ENCODE assay signal across 1 cellular context in the genomic region with DNA sequence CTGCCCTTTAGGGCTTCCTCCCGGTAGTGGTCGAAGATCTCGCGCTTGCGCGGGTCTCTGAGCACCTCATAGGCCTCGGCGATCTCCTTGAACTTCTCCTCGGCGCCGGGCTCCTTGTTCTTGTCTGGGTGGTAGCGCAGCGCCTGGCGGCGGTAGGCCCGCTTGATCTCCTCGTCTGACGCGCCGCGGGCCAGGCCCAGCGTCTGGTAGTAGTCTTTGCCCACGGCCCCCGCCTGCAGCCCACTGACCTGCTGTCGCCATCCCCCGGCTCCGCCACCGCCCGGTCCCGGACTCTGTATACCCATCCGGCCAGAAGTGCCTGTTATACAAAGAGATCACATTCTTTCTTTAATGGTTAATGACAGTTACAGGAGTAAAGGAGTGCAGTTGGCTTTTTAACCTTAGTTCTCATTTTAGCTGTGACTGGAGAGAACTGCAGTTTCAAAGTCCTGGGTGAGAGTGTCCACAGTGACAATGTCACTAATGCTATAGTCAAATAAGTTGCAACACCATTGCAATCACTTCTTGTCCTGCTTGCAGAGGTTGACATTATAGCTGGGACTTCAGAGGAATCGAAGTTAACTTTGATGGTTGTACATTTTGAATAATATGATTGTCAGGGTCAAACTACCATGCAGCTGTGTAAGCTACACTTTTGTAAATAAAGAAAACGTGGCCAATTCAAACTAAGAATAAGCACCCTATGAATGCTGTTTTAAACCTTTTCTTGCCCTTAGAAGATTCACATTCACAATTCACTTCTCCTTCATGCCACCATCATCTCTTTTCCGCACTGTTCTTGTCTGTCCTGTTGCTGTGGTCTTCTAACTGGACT.
TF ChIP-seq lines count a peak whose summit lies in the region.

No MANE protein-coding gene starts in this region.

TF ChIP-seq in HepG2, 621 proteins besides CTCF, POLR2A, EP300 and RAD21 (continued from another document and continues in another):
- TF ChIP-seq, protein P1, sequence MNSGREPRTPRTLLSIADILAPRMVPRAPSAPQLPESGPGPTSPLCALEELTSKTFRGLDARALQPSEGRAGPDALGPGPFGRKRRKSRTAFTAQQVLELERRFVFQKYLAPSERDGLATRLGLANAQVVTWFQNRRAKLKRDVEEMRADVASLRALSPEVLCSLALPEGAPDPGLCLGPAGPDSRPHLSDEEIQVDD (CRISPR knock-in tag; IDR thresholded peaks at IDR 0.05; ENCODE audit: borderline replicate concordance): no peak
- TF ChIP-seq ZFX (CRISPR knock-in tag; IDR thresholded peaks at IDR 0.05; ENCODE audit: low read depth) (no peak; the same call in 1 of the 2 replicates), SALL1 (CRISPR knock-in tag; IDR thresholded peaks at IDR 0.05) (peak; percentile 86), ZNF160 (CRISPR knock-in tag; IDR thresholded peaks at IDR 0.05) (0 out of 2 replicates have a peak, but pooled peaks have one; percentile 27), ZNF317 (CRISPR knock-in tag; IDR thresholded peaks at IDR 0.05) (0 out of 2 replicates have a peak, but pooled peaks have one; percentile 80), EHMT2 (IDR thresholded peaks at IDR 0.05; ENCODE audit: borderline replicate concordance, low read depth, low read length) (peak; percentile 86; the same call in 1 of the 2 replicates), ZNF564 (CRISPR knock-in tag; IDR thresholded peaks at IDR 0.05) (no peak), HMGA1 (CRISPR knock-in tag; conservative IDR thresholded peaks at IDR 0.05) (no peak), AHR (CRISPR knock-in tag; IDR thresholded peaks at IDR 0.05) (no peak), ZNF230 (CRISPR knock-in tag; IDR thresholded peaks at IDR 0.05) (no peak), ONECUT2 (CRISPR knock-in tag; IDR thresholded peaks at IDR 0.05) (peak; percentile 44; the same call in 1 of the 2 replicates), ELF3 (CRISPR knock-in tag; IDR thresholded peaks at IDR 0.05) (peak; percentile 82), FOXA1 (IDR thresholded peaks at IDR 0.05) (peak; percentile 81), FOXA1 (CRISPR knock-in tag; IDR thresholded peaks at IDR 0.05) (peak; percentile 89), KDM5A (IDR thresholded peaks at IDR 0.05; ENCODE audit: borderline replicate concordance, low read length) (no peak), JUN (CRISPR knock-in tag; IDR thresholded peaks at IDR 0.05) (0 out of 2 replicates have a peak, but pooled peaks have one; percentile 25), CEBPG (CRISPR knock-in tag; IDR thresholded peaks at IDR 0.05) (peak; percentile 97), ZSCAN30 (CRISPR knock-in tag; IDR thresholded peaks at IDR 0.05) (0 out of 2 replicates have a peak, but pooled peaks have one; percentile 61), ZNF552 (CRISPR knock-in tag; IDR thresholded peaks at IDR 0.05; ENCODE audit: borderline replicate concordance) (no peak), ZNF629 (CRISPR knock-in tag; conservative IDR thresholded peaks at IDR 0.05) (no peak), ZNF777 (CRISPR knock-in tag; IDR thresholded peaks at IDR 0.05) (no peak), ZNF44 (CRISPR knock-in tag; IDR thresholded peaks at IDR 0.05) (no peak), NCOA1 (CRISPR knock-in tag; IDR thresholded peaks at IDR 0.05) (peak; percentile 88), ZNF607 (CRISPR knock-in tag; IDR thresholded peaks at IDR 0.05; ENCODE audit: borderline replicate concordance) (no peak), GPN1 (CRISPR knock-in tag; IDR thresholded peaks at IDR 0.05; ENCODE audit: borderline replicate concordance) (no peak), ZNF660 (CRISPR knock-in tag; IDR thresholded peaks at IDR 0.05; ENCODE audit: borderline replicate concordance, low read depth) (no peak), ZNF549 (CRISPR knock-in tag; IDR thresholded peaks at IDR 0.05) (no peak), ZFP37 (CRISPR knock-in tag; IDR thresholded peaks at IDR 0.05; ENCODE audit: borderline replicate concordance) (no peak), ZNF615 (CRISPR knock-in tag; IDR thresholded peaks at IDR 0.05; ENCODE audit: borderline replicate concordance) (no peak), NCOA2 (CRISPR knock-in tag; IDR thresholded peaks at IDR 0.05) (peak; percentile 90), ZNF75D (CRISPR knock-in tag; IDR thresholded peaks at IDR 0.05; ENCODE audit: borderline replicate concordance) (no peak), AGO1 (IDR thresholded peaks at IDR 0.05; ENCODE audit: low read depth, low read length, poor library complexity, severe bottlenecking) (no peak), ZFAT (CRISPR knock-in tag; conservative IDR thresholded peaks at IDR 0.05) (no peak), FOXK1 (CRISPR knock-in tag; IDR thresholded peaks at IDR 0.05; ENCODE audit: borderline replicate concordance, low read depth) (peak; percentile 76; the same call in 1 of the 2 replicates), NONO (IDR thresholded peaks at IDR 0.05) (no peak), NONO (CRISPR knock-in tag; conservative IDR thresholded peaks at IDR 0.05) (peak; percentile 68; the same call in 1 of the 2 replicates), KLF15 (CRISPR knock-in tag; IDR thresholded peaks at IDR 0.05; ENCODE audit: borderline replicate concordance) (no peak), SNRNP70 (IDR thresholded peaks at IDR 0.05; ENCODE audit: low read depth, low read length) (no peak), ZNF263 (CRISPR knock-in tag; IDR thresholded peaks at IDR 0.05) (no peak), BRCA1 (CRISPR knock-in tag; IDR thresholded peaks at IDR 0.05) (no peak), ZSCAN22 (CRISPR knock-in tag; IDR thresholded peaks at IDR 0.05) (no peak), SSRP1 (CRISPR knock-in tag; IDR thresholded peaks at IDR 0.05) (no peak), ZFP1 (CRISPR knock-in tag; IDR thresholded peaks at IDR 0.05) (peak; percentile 94; the same call in 1 of the 2 replicates), TGIF2 (CRISPR knock-in tag; IDR thresholded peaks at IDR 0.05) (0 out of 2 replicates have a peak, but pooled peaks have one; percentile 38), TARDBP (CRISPR knock-in tag; IDR thresholded peaks at IDR 0.05) (peak; percentile 82), SNAPC2 (CRISPR knock-in tag; IDR thresholded peaks at IDR 0.05) (peak; percentile 49; the same call in 1 of the 2 replicates), ZNF335 (CRISPR knock-in tag; IDR thresholded peaks at IDR 0.05) (no peak)
- TF ChIP-seq, protein P2, sequence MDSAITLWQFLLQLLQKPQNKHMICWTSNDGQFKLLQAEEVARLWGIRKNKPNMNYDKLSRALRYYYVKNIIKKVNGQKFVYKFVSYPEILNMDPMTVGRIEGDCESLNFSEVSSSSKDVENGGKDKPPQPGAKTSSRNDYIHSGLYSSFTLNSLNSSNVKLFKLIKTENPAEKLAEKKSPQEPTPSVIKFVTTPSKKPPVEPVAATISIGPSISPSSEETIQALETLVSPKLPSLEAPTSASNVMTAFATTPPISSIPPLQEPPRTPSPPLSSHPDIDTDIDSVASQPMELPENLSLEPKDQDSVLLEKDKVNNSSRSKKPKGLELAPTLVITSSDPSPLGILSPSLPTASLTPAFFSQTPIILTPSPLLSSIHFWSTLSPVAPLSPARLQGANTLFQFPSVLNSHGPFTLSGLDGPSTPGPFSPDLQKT (CRISPR knock-in tag; IDR thresholded peaks at IDR 0.05; ENCODE audit: borderline replicate concordance): no peak
- TF ChIP-seq, protein P3, sequence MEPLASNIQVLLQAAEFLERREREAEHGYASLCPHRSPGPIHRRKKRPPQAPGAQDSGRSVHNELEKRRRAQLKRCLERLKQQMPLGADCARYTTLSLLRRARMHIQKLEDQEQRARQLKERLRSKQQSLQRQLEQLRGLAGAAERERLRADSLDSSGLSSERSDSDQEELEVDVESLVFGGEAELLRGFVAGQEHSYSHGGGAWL (CRISPR knock-in tag; IDR thresholded peaks at IDR 0.05): 0 out of 2 replicates have a peak, but pooled peaks have one; percentile 41
- TF ChIP-seq, protein P4, sequence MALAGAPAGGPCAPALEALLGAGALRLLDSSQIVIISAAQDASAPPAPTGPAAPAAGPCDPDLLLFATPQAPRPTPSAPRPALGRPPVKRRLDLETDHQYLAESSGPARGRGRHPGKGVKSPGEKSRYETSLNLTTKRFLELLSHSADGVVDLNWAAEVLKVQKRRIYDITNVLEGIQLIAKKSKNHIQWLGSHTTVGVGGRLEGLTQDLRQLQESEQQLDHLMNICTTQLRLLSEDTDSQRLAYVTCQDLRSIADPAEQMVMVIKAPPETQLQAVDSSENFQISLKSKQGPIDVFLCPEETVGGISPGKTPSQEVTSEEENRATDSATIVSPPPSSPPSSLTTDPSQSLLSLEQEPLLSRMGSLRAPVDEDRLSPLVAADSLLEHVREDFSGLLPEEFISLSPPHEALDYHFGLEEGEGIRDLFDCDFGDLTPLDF (CRISPR knock-in tag; IDR thresholded peaks at IDR 0.05): no peak
- TF ChIP-seq, protein P5, sequence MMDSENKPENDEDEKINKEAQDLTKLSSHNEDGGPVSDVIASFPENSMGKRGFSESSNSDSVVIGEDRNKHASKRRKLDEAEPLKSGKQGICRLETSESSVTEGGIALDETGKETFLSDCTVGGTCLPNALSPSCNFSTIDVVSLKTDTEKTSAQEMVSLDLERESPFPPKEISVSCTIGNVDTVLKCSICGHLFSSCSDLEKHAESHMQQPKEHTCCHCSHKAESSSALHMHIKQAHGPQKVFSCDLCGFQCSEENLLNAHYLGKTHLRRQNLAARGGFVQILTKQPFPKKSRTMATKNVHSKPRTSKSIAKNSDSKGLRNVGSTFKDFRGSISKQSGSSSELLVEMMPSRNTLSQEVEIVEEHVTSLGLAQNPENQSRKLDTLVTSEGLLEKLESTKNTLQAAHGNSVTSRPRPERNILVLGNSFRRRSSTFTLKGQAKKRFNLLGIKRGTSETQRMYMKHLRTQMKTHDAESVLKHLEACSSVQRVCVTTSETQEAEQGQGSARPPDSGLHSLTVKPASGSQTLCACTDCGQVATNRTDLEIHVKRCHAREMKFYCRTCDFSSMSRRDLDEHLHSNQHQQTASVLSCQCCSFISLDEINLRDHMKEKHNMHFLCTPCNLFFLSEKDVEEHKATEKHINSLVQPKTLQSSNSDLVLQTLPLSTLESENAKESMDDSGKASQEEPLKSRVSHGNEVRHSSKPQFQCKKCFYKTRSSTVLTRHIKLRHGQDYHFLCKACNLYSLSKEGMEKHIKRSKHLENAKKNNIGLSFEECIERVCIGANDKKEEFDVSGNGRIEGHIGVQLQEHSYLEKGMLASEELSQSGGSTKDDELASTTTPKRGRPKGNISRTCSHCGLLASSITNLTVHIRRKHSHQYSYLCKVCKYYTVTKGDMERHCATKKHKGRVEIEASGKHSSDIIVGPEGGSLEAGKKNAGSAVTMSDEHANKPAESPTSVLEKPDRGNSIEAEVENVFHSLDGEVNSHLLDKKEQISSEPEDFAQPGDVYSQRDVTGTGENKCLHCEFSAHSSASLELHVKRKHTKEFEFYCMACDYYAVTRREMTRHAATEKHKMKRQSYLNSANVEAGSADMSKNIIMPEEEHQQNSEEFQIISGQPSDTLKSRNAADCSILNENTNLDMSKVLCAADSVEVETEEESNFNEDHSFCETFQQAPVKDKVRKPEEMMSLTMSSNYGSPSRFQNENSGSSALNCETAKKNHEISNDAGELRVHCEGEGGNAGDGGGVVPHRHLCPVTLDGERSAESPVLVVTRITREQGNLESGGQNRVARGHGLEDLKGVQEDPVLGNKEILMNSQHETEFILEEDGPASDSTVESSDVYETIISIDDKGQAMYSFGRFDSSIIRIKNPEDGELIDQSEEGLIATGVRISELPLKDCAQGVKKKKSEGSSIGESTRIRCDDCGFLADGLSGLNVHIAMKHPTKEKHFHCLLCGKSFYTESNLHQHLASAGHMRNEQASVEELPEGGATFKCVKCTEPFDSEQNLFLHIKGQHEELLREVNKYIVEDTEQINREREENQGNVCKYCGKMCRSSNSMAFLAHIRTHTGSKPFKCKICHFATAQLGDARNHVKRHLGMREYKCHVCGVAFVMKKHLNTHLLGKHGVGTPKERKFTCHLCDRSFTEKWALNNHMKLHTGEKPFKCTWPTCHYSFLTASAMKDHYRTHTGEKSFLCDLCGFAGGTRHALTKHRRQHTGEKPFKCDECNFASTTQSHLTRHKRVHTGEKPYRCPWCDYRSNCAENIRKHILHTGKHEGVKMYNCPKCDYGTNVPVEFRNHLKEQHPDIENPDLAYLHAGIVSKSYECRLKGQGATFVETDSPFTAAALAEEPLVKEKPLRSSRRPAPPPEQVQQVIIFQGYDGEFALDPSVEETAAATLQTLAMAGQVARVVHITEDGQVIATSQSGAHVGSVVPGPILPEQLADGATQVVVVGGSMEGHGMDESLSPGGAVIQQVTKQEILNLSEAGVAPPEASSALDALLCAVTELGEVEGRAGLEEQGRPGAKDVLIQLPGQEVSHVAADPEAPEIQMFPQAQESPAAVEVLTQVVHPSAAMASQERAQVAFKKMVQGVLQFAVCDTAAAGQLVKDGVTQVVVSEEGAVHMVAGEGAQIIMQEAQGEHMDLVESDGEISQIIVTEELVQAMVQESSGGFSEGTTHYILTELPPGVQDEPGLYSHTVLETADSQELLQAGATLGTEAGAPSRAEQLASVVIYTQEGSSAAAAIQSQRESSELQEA (CRISPR knock-in tag; IDR thresholded peaks at IDR 0.05; ENCODE audit: not compliant biosample characterization): peak; percentile 52
- TF ChIP-seq, protein P6, sequence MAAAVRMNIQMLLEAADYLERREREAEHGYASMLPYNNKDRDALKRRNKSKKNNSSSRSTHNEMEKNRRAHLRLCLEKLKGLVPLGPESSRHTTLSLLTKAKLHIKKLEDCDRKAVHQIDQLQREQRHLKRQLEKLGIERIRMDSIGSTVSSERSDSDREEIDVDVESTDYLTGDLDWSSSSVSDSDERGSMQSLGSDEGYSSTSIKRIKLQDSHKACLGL (CRISPR knock-in tag; IDR thresholded peaks at IDR 0.05): no peak; the same call in 1 of the 2 replicates
- TF ChIP-seq, protein P7, sequence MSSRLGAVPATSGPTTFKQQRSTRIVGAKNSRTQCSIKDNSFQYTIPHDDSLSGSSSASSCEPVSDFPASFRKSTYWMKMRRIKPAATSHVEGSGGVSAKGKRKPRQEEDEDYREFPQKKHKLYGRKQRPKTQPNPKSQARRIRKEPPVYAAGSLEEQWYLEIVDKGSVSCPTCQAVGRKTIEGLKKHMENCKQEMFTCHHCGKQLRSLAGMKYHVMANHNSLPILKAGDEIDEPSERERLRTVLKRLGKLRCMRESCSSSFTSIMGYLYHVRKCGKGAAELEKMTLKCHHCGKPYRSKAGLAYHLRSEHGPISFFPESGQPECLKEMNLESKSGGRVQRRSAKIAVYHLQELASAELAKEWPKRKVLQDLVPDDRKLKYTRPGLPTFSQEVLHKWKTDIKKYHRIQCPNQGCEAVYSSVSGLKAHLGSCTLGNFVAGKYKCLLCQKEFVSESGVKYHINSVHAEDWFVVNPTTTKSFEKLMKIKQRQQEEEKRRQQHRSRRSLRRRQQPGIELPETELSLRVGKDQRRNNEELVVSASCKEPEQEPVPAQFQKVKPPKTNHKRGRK (CRISPR knock-in tag; IDR thresholded peaks at IDR 0.05): peak; percentile 25; the same call in 1 of the 2 replicates
- TF ChIP-seq, protein P8, sequence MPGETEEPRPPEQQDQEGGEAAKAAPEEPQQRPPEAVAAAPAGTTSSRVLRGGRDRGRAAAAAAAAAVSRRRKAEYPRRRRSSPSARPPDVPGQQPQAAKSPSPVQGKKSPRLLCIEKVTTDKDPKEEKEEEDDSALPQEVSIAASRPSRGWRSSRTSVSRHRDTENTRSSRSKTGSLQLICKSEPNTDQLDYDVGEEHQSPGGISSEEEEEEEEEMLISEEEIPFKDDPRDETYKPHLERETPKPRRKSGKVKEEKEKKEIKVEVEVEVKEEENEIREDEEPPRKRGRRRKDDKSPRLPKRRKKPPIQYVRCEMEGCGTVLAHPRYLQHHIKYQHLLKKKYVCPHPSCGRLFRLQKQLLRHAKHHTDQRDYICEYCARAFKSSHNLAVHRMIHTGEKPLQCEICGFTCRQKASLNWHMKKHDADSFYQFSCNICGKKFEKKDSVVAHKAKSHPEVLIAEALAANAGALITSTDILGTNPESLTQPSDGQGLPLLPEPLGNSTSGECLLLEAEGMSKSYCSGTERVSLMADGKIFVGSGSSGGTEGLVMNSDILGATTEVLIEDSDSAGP (CRISPR knock-in tag; IDR thresholded peaks at IDR 0.05; ENCODE audit: borderline replicate concordance): peak; percentile 64; the same call in 1 of the 2 replicates
